26 cellular contexts compared by ENCODE assay signal in the genomic region with DNA sequence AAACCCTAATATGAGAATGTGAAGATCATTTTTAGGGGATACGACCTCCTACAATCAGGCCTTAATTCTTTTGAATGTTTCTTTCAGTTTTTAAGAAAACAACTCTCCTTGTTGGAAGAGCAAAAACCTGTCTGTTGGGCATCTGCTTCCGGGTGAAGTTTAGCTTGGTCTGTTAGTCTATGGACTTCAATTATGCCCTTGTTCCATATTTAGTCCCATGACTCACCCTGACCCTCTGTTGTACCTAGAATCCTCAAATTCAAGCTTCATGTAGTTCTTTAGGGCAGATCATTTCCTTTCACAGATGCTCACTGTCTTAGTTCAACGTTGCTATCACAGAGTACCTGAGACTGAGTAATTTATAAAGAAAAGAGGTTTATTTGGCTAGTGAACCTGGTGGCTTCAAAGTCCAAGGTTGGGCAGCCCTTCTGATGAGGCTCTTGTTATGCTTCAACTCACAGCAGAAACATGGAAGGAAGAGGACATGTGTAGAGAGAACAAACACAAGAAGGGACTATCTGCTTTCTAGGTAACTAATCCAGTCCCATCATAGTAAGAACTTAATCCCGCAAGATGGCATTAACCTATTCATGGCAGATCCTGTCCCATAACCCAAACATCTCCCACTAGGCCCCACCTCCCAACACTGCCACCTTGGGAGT.
"Had no signal": no experiment of that assay in that cellular context is flagged by ENCODE, and none has a peak within 500 bp of the region (broad histone marks: within the 10 kb centered on the region; RNA-seq: fewer than 3 reads in every experiment).

No MANE protein-coding gene starts in this region.

- H3K4me1 Mint-ChIP-seq: activated T-helper 17 cell treated with anti-CD3 and anti-CD28 coated beads, Interleukin-2, amount 50 U/mL, for 72 hours had no signal

- H3K9me3 ChIP-seq: adrenal gland, ascending aorta, gastrocnemius medialis, thyroid gland, upper lobe of right lung had no signal

- FAIRE-seq: colon had no signal

- H3K4me3 Mint-ChIP-seq: activated naive CD8-positive, alpha-beta T cell; activated T-cell treated with anti-CD3 and anti-CD28 coated beads, Interleukin-2, amount 50 U/mL, for 24 hours; activated T-helper 17 cell treated with anti-CD3 and anti-CD28 coated beads, Interleukin-2, amount 50 U/mL, for 72 hours; nephron progenitor cell; stimulated activated naive CD8-positive, alpha-beta T cell treated with anti-CD3 and anti-CD28 coated beads, Interleukin-15, Interleukin-2, amounts not matched to agents 100 ng/mL and 50 ng/mL, for 24 hours had no signal

- H3K27me3 ChIP-seq: adrenal gland, ascending aorta, brain microvascular endothelial cell, gastrocnemius medialis, thyroid gland, upper lobe of right lung had no signal

- DNase-seq: activated CD4-positive, alpha-beta T cell treated with anti-CD3 and anti-CD28 coated beads, Interleukin-2, amount 50 U/mL, for 4 hours; activated CD8-positive, alpha-beta memory T cell treated with anti-CD3 and anti-CD28 coated beads for 24 hours; activated CD8-positive, alpha-beta memory T cell treated with anti-CD3 and anti-CD28 coated beads, Interleukin-2, amount 50 U/mL, for 4 hours; activated T-cell treated with anti-CD3 and anti-CD28 coated beads, Interleukin-2, amount 50 U/mL, for 24 hours; adrenal gland; brain microvascular endothelial cell; central memory CD4-positive, alpha-beta T cell; effector memory CD4-positive, alpha-beta T cell; gastrocnemius medialis; hippocampal formation; left ventricle myocardium superior; nephron progenitor cell; right cardiac atrium; stimulated activated CD4-positive, alpha-beta T cell treated with anti-CD3 and anti-CD28 coated beads, Interleukin-1b, Interleukin-23, amount 100 ng/mL, for 48 hours; substantia nigra; T-helper 9 cell; thyroid gland; upper lobe of right lung had no signal

- H3K27ac ChIP-seq: adrenal gland, ascending aorta, brain microvascular endothelial cell, gastrocnemius medialis, parathyroid adenoma, thyroid gland, upper lobe of right lung had no signal

- H3K36me3 ChIP-seq: adrenal gland, ascending aorta, brain microvascular endothelial cell, gastrocnemius medialis, thyroid gland, upper lobe of right lung had no signal

- H3K4me1 ChIP-seq: adrenal gland, ascending aorta, gastrocnemius medialis, parathyroid adenoma, thyroid gland, upper lobe of right lung had no signal

- H3K27ac Mint-ChIP-seq: activated naive CD8-positive, alpha-beta T cell; activated T-cell treated with anti-CD3 and anti-CD28 coated beads, Interleukin-2, amount 50 U/mL, for 24 hours; activated T-helper 17 cell treated with anti-CD3 and anti-CD28 coated beads, Interleukin-2, amount 50 U/mL, for 72 hours; nephron progenitor cell; stimulated activated naive CD8-positive, alpha-beta T cell treated with anti-CD3 and anti-CD28 coated beads, Interleukin-15, Interleukin-2, amounts not matched to agents 100 ng/mL and 50 ng/mL, for 24 hours had no signal

- H3K36me3 Mint-ChIP-seq: activated naive CD8-positive, alpha-beta T cell had no signal

- H3K79me2 ChIP-seq: parathyroid adenoma had no signal

- ATAC-seq: activated T-helper 17 cell treated with anti-CD3 and anti-CD28 coated beads, Interleukin-2, amount 50 U/mL, for 72 hours; esophagus mucosa; gastrocnemius medialis; left ventricle myocardium superior; right cardiac atrium; upper lobe of right lung had no signal

- H3K4me3 ChIP-seq: adrenal gland, ascending aorta, gastrocnemius medialis, skin epidermis, thyroid gland, upper lobe of right lung had no signal

- H3K9ac ChIP-seq: parathyroid adenoma had no signal

- H2AFZ ChIP-seq: parathyroid adenoma had no signal
